1 cellular context compared by ENCODE assay signal in genomic region chr10:73625884-73626753, GRCh38.
TF ChIP-seq lines count a peak whose summit lies in the region.

No MANE protein-coding gene starts in this region.

TF ChIP-seq in neural cell, 6 proteins besides CTCF, POLR2A, EP300 and RAD21 (continued from another document):
- TF ChIP-seq EZH2 (IDR thresholded peaks at IDR 0.05; ENCODE audit: borderline replicate concordance, insufficient read depth, low read length, poor library complexity, severe bottlenecking) (no peak), POLR2AphosphoS5 (IDR thresholded peaks at IDR 0.05) (peak; percentile 95)
